ENCODE assay signal across 14 cellular contexts in genomic region chrX:23900220-23900797, GRCh38. TPM values are rescaled to one million over a fixed set of nuclear protein-coding genes. Genes with fewer than 3 reads are reported as not detected.
DNase-seq lines count a peak whose midpoint lies in the region; ATAC-seq and TF ChIP-seq lines count a peak whose summit lies in the region.
"Had no signal": no experiment of that assay in that cellular context is flagged by ENCODE, and none has a peak within 500 bp of the region (broad histone marks: within the 10 kb centered on the region; RNA-seq: fewer than 3 reads in every experiment).

No MANE protein-coding gene starts in this region.

- peak overlapping the region; percentile 73 for H3K9ac ChIP-seq in smooth muscle cell (ENCODE audit: low read depth)

- H3K27me3 ChIP-seq in GM23338 (ENCODE audit: insufficient read depth) (no peaks in the 10 kb centered on the region), foreskin keratinocyte (no peaks in the 10 kb centered on the region), smooth muscle cell (ENCODE audit: low read depth) (no peaks in the 10 kb centered on the region)
- H3K27me3 ChIP-seq: Peyer's patch had no signal

- H3K4me1 Mint-ChIP-seq in GM23338 = peaks cover 18% of the 10 kb centered on the region; the same call in 2 of the 3 replicates
- H3K4me1 Mint-ChIP-seq: activated B cell treated with CpG ODN at 0.5 μM for 24 hours had no signal

- H3K79me2 ChIP-seq in GM23338 (replicated peaks; ENCODE audit: insufficient read depth) (peaks cover 39% of the 10 kb centered on the region), smooth muscle cell (ENCODE audit: low read depth) (no peaks in the 10 kb centered on the region)

- H3K27me3 Mint-ChIP-seq in GM23338 (ENCODE audit: insufficient read depth, low read depth, poor library complexity) = no peaks in the 10 kb centered on the region
- H3K27me3 Mint-ChIP-seq: activated B cell treated with CpG ODN at 0.5 μM for 24 hours had no signal

- H3K4me1 ChIP-seq in GM23338 (ENCODE audit: insufficient read depth) (peaks cover 19% of the 10 kb centered on the region), foreskin keratinocyte (peaks cover 23% of the 10 kb centered on the region), smooth muscle cell (ENCODE audit: low read depth) (peaks cover 34% of the 10 kb centered on the region)
- H3K4me1 ChIP-seq: Peyer's patch had no signal

- no peaks in the 10 kb centered on the region for H3K9me3 Mint-ChIP-seq in GM23338
- H3K9me3 Mint-ChIP-seq: activated B cell treated with CpG ODN at 0.5 μM for 24 hours; activated T-cell treated with anti-CD3 and anti-CD28 coated beads, Interleukin-2, amount 50 U/mL, for 24 hours had no signal

- H3K4me3 Mint-ChIP-seq in GM23338 = no peak overlapping the region
- H3K4me3 Mint-ChIP-seq: activated B cell treated with CpG ODN at 0.5 μM for 24 hours; activated T-cell treated with anti-CD3 and anti-CD28 coated beads, Interleukin-2, amount 50 U/mL, for 24 hours had no signal

- DNase-seq in GM23338 (ENCODE audit: low spot score) (no peak), RWPE1 (ENCODE audit: low spot score) (no peak), foreskin keratinocyte (peak in 1 of 2 donors; percentile 37), smooth muscle cell (lab: John Stamatoyannopoulos, UW; ENCODE audit: unreplicated experiment) (no peak), SW480 (ENCODE audit: low spot score) (no peak), DMS 273 (lab: John Stamatoyannopoulos, UW; ENCODE audit: unreplicated experiment) (no peak), DMS53 treated with DMSO at 0.1 percent for 48 hours (lab: John Stamatoyannopoulos, UW; ENCODE audit: unreplicated experiment) (no peak)
- DNase-seq: activated B cell treated with CpG ODN at 0.5 μM for 24 hours; activated T-cell treated with anti-CD3 and anti-CD28 coated beads, Interleukin-2, amount 50 U/mL, for 24 hours; Peyer's patch; posterior cingulate gyrus had no signal

- no peaks in the 10 kb centered on the region for H3K9me3 ChIP-seq in smooth muscle cell (replicated peaks; ENCODE audit: low read depth)
- H3K9me3 ChIP-seq: Peyer's patch had no signal

- no peaks in the 10 kb centered on the region for H3K36me3 ChIP-seq in GM23338 (ENCODE audit: insufficient read depth)
- no peaks in the 10 kb centered on the region for H3K36me3 ChIP-seq in smooth muscle cell (ENCODE audit: low read depth)
- H3K36me3 ChIP-seq: Peyer's patch had no signal

- H4K20me1 ChIP-seq in GM23338 (replicated peaks; ENCODE audit: insufficient read depth) (no peaks in the 10 kb centered on the region), smooth muscle cell (ENCODE audit: low read depth) (no peaks in the 10 kb centered on the region)

- H3K27ac ChIP-seq in GM23338 (ENCODE audit: low read depth) = no peak overlapping the region
- H3K27ac ChIP-seq in RWPE1 = peak overlapping the region; percentile 90
- H3K27ac ChIP-seq in foreskin keratinocyte = peak overlapping the region; percentile 70
- peak overlapping the region; percentile 95 for H3K27ac ChIP-seq in smooth muscle cell (ENCODE audit: low read depth)

- no peak for TF ChIP-seq CTCF in GM23338 (conservative IDR thresholded peaks at IDR 0.05; ENCODE audit: low read depth in 2 of 2)
- no peak for TF ChIP-seq CTCF in RWPE1 (conservative IDR thresholded peaks at IDR 0.05; ENCODE audit: low read depth)
- TF ChIP-seq CTCF in foreskin keratinocyte (conservative IDR thresholded peaks at IDR 0.05) = no peak
- no peak for TF ChIP-seq CTCF in smooth muscle cell (IDR thresholded peaks at IDR 0.05; ENCODE audit: borderline replicate concordance, insufficient read depth, poor library complexity, severe bottlenecking)

- no peak overlapping the region for H3K4me2 ChIP-seq in GM23338
- H3K4me2 ChIP-seq in smooth muscle cell = peak overlapping the region; percentile 68

- H3K9me2 ChIP-seq in GM23338 (ENCODE audit: insufficient read depth) = no peaks in the 10 kb centered on the region

- ATAC-seq in GM23338 = no peak
- ATAC-seq in foreskin keratinocyte = peak; percentile 12
- ATAC-seq in GM18517 (IDR thresholded peaks at IDR 0.05; ENCODE audit: unreplicated experiment) = no peak

- CTCF ChIA-PET in RWPE1 (lab: Yijun Ruan, JAX) = no interaction called here

- peak overlapping the region; percentile 77; the same call in 1 of the 2 replicates for H3K27ac Mint-ChIP-seq in GM23338
- H3K27ac Mint-ChIP-seq: activated B cell treated with CpG ODN at 0.5 μM for 24 hours; activated T-cell treated with anti-CD3 and anti-CD28 coated beads, Interleukin-2, amount 50 U/mL, for 24 hours had no signal

- H2AFZ ChIP-seq in GM23338 (no peak overlapping the region), smooth muscle cell (ENCODE audit: low read depth) (no peak overlapping the region)

- 50% methylated on average over 12 of the region's 12 CpGs for WGBS in smooth muscle cell (ENCODE audit: low lambda C conversion rate)

- POLR2A ChIA-PET in RWPE1 (lab: Yijun Ruan, JAX; ENCODE audit: low non-redundant PET) = interaction anchor here (0.6 to 3.0 kb wide), 3 partner anchors 118 to 156 kb away, joined by 3 to 15 read pairs (median 5); partner anchors contain the start of gene SAT1

- no peak overlapping the region for H3K4me3 ChIP-seq in GM23338
- H3K4me3 ChIP-seq in smooth muscle cell = no peak overlapping the region
- H3K4me3 ChIP-seq: Peyer's patch had no signal

- 0 out of 3 replicates have a peak, but pooled peaks cover 3% of the 10 kb centered on the region for H3K36me3 Mint-ChIP-seq in GM23338 (ENCODE audit: low read depth)

- H3F3A ChIP-seq in GM23338 (replicated peaks; ENCODE audit: low read depth) = no peaks in the 10 kb centered on the region
- peaks cover 28% of the 10 kb centered on the region for H3F3A ChIP-seq in smooth muscle cell (ENCODE audit: low read depth)

TF ChIP-seq in GM23338, 12 proteins besides CTCF, POLR2A, EP300 and RAD21 (continues in another document):
- no peak for TF ChIP-seq POLR2AphosphoS5 (IDR thresholded peaks at IDR 0.05; ENCODE audit: low read depth)
- TF ChIP-seq EZH2phosphoT487 (IDR thresholded peaks at IDR 0.05; ENCODE audit: unreplicated experiment) = no peak
- no peak for TF ChIP-seq ZNF331 (CRISPR knock-in tag; IDR thresholded peaks at IDR 0.05; ENCODE audit: low read depth)
- TF ChIP-seq, protein P1, sequence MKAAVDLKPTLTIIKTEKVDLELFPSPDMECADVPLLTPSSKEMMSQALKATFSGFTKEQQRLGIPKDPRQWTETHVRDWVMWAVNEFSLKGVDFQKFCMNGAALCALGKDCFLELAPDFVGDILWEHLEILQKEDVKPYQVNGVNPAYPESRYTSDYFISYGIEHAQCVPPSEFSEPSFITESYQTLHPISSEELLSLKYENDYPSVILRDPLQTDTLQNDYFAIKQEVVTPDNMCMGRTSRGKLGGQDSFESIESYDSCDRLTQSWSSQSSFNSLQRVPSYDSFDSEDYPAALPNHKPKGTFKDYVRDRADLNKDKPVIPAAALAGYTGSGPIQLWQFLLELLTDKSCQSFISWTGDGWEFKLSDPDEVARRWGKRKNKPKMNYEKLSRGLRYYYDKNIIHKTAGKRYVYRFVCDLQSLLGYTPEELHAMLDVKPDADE (IDR thresholded peaks at IDR 0.05) = no peak
- no peak for TF ChIP-seq CREB1 (CRISPR knock-in tag; IDR thresholded peaks at IDR 0.05; ENCODE audit: low read depth)
- TF ChIP-seq, protein P2, sequence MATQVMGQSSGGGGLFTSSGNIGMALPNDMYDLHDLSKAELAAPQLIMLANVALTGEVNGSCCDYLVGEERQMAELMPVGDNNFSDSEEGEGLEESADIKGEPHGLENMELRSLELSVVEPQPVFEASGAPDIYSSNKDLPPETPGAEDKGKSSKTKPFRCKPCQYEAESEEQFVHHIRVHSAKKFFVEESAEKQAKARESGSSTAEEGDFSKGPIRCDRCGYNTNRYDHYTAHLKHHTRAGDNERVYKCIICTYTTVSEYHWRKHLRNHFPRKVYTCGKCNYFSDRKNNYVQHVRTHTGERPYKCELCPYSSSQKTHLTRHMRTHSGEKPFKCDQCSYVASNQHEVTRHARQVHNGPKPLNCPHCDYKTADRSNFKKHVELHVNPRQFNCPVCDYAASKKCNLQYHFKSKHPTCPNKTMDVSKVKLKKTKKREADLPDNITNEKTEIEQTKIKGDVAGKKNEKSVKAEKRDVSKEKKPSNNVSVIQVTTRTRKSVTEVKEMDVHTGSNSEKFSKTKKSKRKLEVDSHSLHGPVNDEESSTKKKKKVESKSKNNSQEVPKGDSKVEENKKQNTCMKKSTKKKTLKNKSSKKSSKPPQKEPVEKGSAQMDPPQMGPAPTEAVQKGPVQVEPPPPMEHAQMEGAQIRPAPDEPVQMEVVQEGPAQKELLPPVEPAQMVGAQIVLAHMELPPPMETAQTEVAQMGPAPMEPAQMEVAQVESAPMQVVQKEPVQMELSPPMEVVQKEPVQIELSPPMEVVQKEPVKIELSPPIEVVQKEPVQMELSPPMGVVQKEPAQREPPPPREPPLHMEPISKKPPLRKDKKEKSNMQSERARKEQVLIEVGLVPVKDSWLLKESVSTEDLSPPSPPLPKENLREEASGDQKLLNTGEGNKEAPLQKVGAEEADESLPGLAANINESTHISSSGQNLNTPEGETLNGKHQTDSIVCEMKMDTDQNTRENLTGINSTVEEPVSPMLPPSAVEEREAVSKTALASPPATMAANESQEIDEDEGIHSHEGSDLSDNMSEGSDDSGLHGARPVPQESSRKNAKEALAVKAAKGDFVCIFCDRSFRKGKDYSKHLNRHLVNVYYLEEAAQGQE (IDR thresholded peaks at IDR 0.05; ENCODE audit: unreplicated experiment) = no peak
- no peak for TF ChIP-seq EZH2 (IDR thresholded peaks at IDR 0.05; ENCODE audit: low read depth, unreplicated experiment)
- TF ChIP-seq JUNB (IDR thresholded peaks at IDR 0.05; ENCODE audit: unreplicated experiment) = no peak
- TF ChIP-seq NANOG (IDR thresholded peaks at IDR 0.05; ENCODE audit: borderline replicate concordance) = no peak

RNA-seq across cellular contexts. Expression of gene APOO, which starts 7.4 kb away (rescaled TPM):
- 31.0 and 32.8 TPM in 2 replicates for total RNA-seq in GM23338 (2014; rRNA removed; shearing (Covaris generic))
- 72.4 and 77.6 TPM in 2 replicates for polyA plus RNA-seq in GM23338 (2016; fragmentation: Nextera tagmentation; extraction: Ambion mirVana)
- total RNA-seq in foreskin keratinocyte = 32.7 and 40.9 TPM in 2 replicates
- 29.3 and 35.4 TPM in 2 replicates for polyA plus RNA-seq in foreskin keratinocyte
- total RNA-seq in smooth muscle cell = 38.5 and 38.7 TPM in 2 replicates
- polyA plus RNA-seq in smooth muscle cell = 54.0 and 54.3 TPM in 2 replicates

RNA-seq across cellular contexts. Expression of gene CXorf58, which starts 7.5 kb away (rescaled TPM):
- 0.56 TPM in 1 of 2 replicates, not detected in the other for total RNA-seq in GM23338 (2014; rRNA removed; shearing (Covaris generic))
- polyA plus RNA-seq in GM23338 (2016; fragmentation: Nextera tagmentation; extraction: Ambion mirVana) (not detected in 2 replicates), foreskin keratinocyte (0.04 TPM in 1 of 2 replicates, not detected in the other), smooth muscle cell (0.45 TPM in 1 of 2 replicates, not detected in the other)
- total RNA-seq in foreskin keratinocyte (0.11 TPM in 1 of 2 replicates, not detected in the other), smooth muscle cell (not detected in 2 replicates)
- total RNA-seq: activated B cell treated with CpG ODN at 0.5 μM for 24 hours, fibroblast of lung, kidney epithelial cell had no signal
- polyA plus RNA-seq: fibroblast of lung had no signal
